ENCODE assay signal across 20 cellular contexts in genomic region chrX:34778961-34779360, GRCh38.
DNase-seq lines count a peak whose midpoint lies in the region; ATAC-seq and TF ChIP-seq lines count a peak whose summit lies in the region.
"Had no signal": no experiment of that assay in that cellular context is flagged by ENCODE, and none has a peak within 500 bp of the region (broad histone marks: within the 10 kb centered on the region; RNA-seq: fewer than 3 reads in every experiment).

No MANE protein-coding gene starts in this region.

- H3K27ac ChIP-seq in mammary epithelial cell (ENCODE audit: insufficient read depth, low read depth, low read length) (no peak overlapping the region), breast epithelium (no peak overlapping the region), ascending aorta (peak overlapping the region; percentile 53 to 72), foreskin keratinocyte (no peak overlapping the region), aorta (ENCODE audit: low read depth in 1 of 2, low read length in 2 of 2) (peak overlapping the region in 1 of 2 donors; percentile 57)
- H3K27ac ChIP-seq: left ventricle myocardium inferior, uterus had no signal

- H3K27me3 ChIP-seq in mammary epithelial cell (ENCODE audit: insufficient read depth, low read length) (no peaks in the 10 kb centered on the region), breast epithelium (no peaks in the 10 kb centered on the region), ascending aorta (no peaks in the 10 kb centered on the region), foreskin keratinocyte (no peaks in the 10 kb centered on the region), aorta (ENCODE audit: control insufficient read depth in 1 of 2, insufficient read depth in 2 of 2, low read length in 1 of 2) (no peaks in the 10 kb centered on the region)
- H3K27me3 ChIP-seq: uterus had no signal

- H3K9me3 ChIP-seq in mammary epithelial cell (replicated peaks; ENCODE audit: insufficient read depth, low read length) (no peaks in the 10 kb centered on the region), breast epithelium (peaks cover 0 to 3% of the 10 kb centered on the region in 2 donors), ascending aorta (no peaks in the 10 kb centered on the region), aorta (ENCODE audit: control insufficient read depth, low read length) (no peaks in the 10 kb centered on the region)
- H3K9me3 ChIP-seq: left ventricle myocardium inferior, uterus had no signal

- no peak overlapping the region for H3K4me2 ChIP-seq in mammary epithelial cell (ENCODE audit: insufficient read depth, low read depth, low read length)

- DNase-seq in mammary epithelial cell = peak; percentile 11
- no peak for DNase-seq in breast epithelium (ENCODE audit: low spot score in 2 of 2)
- no peak for DNase-seq in ascending aorta (ENCODE audit: low spot score in 2 of 2)
- peak; percentile 14 to 57 for DNase-seq in foreskin keratinocyte
- no peak for DNase-seq in aorta
- DNase-seq in NCI-H2029 treated with DMSO at 0.1 percent for 48 hours (lab: John Stamatoyannopoulos, UW) = no peak
- no peak for DNase-seq in dermis blood vessel endothelial cell
- DNase-seq: 8988T; caudate nucleus; H9; hypothalamus; Kasumi-1; left ventricle myocardium inferior; naive thymus-derived CD8-positive, alpha-beta T cell; NCI-H524; stimulated activated CD4-positive, alpha-beta T cell treated with anti-CD3 and anti-CD28 coated beads, Interleukin-4, amount 100 ng/mL, for 24 hours; uterus had no signal

- 41% methylated on average over 2 of the region's 2 CpGs for WGBS in mammary epithelial cell (ENCODE audit: low coverage, missing lambda C conversion rate)
- 6 to 23% methylated on average over 2 of the region's 2 CpGs for WGBS in aorta, 2 donors

- H4K20me1 ChIP-seq in mammary epithelial cell (ENCODE audit: insufficient read depth, low read length) = no peaks in the 10 kb centered on the region

- BruUV-seq in mammary epithelial cell (replicated peaks; lab: Mats Ljungman, UMichigan) = no TSS peak

- CTCF ChIA-PET in mammary epithelial cell (lab: Charles Lee; ENCODE audit: low non-redundant PET) = no interaction called here

- H2AFZ ChIP-seq in mammary epithelial cell (ENCODE audit: low read depth, low read length) = no peak overlapping the region

- H3K4me3 ChIP-seq in mammary epithelial cell (replicated peaks in 1 of 3; ENCODE audit: insufficient read depth in 1 of 3, low read depth in 2 of 3, low read length in 3 of 3) (no peak overlapping the region), breast epithelium (no peak overlapping the region), ascending aorta (no peak overlapping the region), aorta (ENCODE audit: low read length in 2 of 2) (no peak overlapping the region)
- H3K4me3 ChIP-seq: left ventricle myocardium inferior, uterus had no signal

- no peaks in the 10 kb centered on the region for H3K36me3 ChIP-seq in mammary epithelial cell (ENCODE audit: insufficient read depth, low read length)
- no peaks in the 10 kb centered on the region for H3K36me3 ChIP-seq in breast epithelium
- no peaks in the 10 kb centered on the region for H3K36me3 ChIP-seq in ascending aorta
- H3K36me3 ChIP-seq in aorta (ENCODE audit: control insufficient read depth in 1 of 2, insufficient read depth in 2 of 2, low read length in 1 of 2) = no peaks in the 10 kb centered on the region
- H3K36me3 ChIP-seq: left ventricle myocardium inferior, uterus had no signal

- no peaks in the 10 kb centered on the region for H3K79me2 ChIP-seq in mammary epithelial cell (ENCODE audit: insufficient read depth, low read length)

- dilution Hi-C loops in mammary epithelial cell (cut with HindIII; ENCODE audit: low sequenced_read_pairs) = no loop called here

- H3K4me1 ChIP-seq in mammary epithelial cell (ENCODE audit: insufficient read depth, low read length) = no peaks in the 10 kb centered on the region
- H3K4me1 ChIP-seq in breast epithelium = no peaks in the 10 kb centered on the region
- H3K4me1 ChIP-seq in ascending aorta = peaks cover 0 to 5% of the 10 kb centered on the region in 2 donors
- H3K4me1 ChIP-seq in foreskin keratinocyte = no peaks in the 10 kb centered on the region
- no peaks in the 10 kb centered on the region for H3K4me1 ChIP-seq in aorta (ENCODE audit: control insufficient read depth in 1 of 2, insufficient read depth in 2 of 2, low read length in 2 of 2)
- H3K4me1 ChIP-seq: left ventricle myocardium inferior, uterus had no signal

- intact Hi-C loops in mammary epithelial cell (cut with micrococcal nuclease) = no loop called here
- intact Hi-C loops in breast epithelium (cut with DNase I; ENCODE audit: low total_unique reads) = no loop called here
- intact Hi-C loops in ascending aorta (cut with DNase I) = loop anchor here (5.0 to 10.0 kb wide), 2 partner anchors 106 to 122 kb away; partner anchors contain the start of gene TMEM47
- intact Hi-C loops in aorta (cut with DNase I) = loop anchor here in 1 of 2 donors (5.0 kb wide), 1 partner anchor 122 kb away; the partner anchor contains the start of gene TMEM47

- in situ Hi-C loops in mammary epithelial cell (cut with MboI; ENCODE audit: low sequenced_read_pairs in 2 of 2) = no loop called here

- H3K9ac ChIP-seq in mammary epithelial cell (ENCODE audit: insufficient read depth, low read length) = no peak overlapping the region

- ATAC-seq in foreskin keratinocyte = no peak
- peak; percentile 50 for ATAC-seq in aorta (ENCODE audit: low FRiP score)
- ATAC-seq in HG03159 (IDR thresholded peaks at IDR 0.05; ENCODE audit: unreplicated experiment) = no peak
- ATAC-seq: naive thymus-derived CD8-positive, alpha-beta T cell; Panc1; WTC11 had no signal

- no peak for TF ChIP-seq POLR2A in breast epithelium (IDR thresholded peaks at IDR 0.05)

- TF ChIP-seq CTCF in mammary epithelial cell (conservative IDR thresholded peaks at IDR 0.05 in 1 of 2, IDR thresholded peaks at IDR 0.05 in 1 of 2; ENCODE audit: extremely low read depth in 1 of 2, insufficient read depth in 1 of 2, low read depth in 1 of 2, low read length in 2 of 2) (no peak), breast epithelium (IDR thresholded peaks at IDR 0.05) (no peak), ascending aorta (IDR thresholded peaks at IDR 0.05) (no peak), foreskin keratinocyte (conservative IDR thresholded peaks at IDR 0.05) (no peak)

Comparison
In these comparisons a context has a peak if more than half of its experiments do, and no peak if none do; other contexts are left out.
1. DNase-seq: peak in mammary epithelial cell (single experiment) and foreskin keratinocyte (2 of 2); none in breast epithelium (0 of 2), ascending aorta (0 of 2), aorta (0 of 2), NCI-H2029 treated with DMSO at 0.1 percent for 48 hours (single experiment) and dermis blood vessel endothelial cell (single experiment).
2. H3K27ac ChIP-seq: peak in ascending aorta (2 of 2); none in mammary epithelial cell (single experiment), breast epithelium (0 of 2) and foreskin keratinocyte (single experiment).